Comparison of ENCODE assay signal across 11 cellular contexts in genomic region chr5:58674711-58675110, GRCh38.
"Had no signal": no experiment of that assay in that cellular context is flagged by ENCODE, and none has a peak within 500 bp of the region (broad histone marks: within the 10 kb centered on the region; RNA-seq: fewer than 3 reads in every experiment).

No MANE protein-coding gene starts in this region.

- H3K27ac ChIP-seq: GM23248 had no signal

- FAIRE-seq: H1, H54 had no signal

- DNase-seq: GM23248, GOT3, H7, H9, HCEC 1CT, HFFc6 had no signal

- H3K4me3 ChIP-seq: GM23248, GM23338, HAP-1 had no signal

- H3K36me3 ChIP-seq: HAP-1 had no signal

- H3K4me1 ChIP-seq: HAP-1 had no signal

- ATAC-seq: GM23338, HCT116 had no signal
